19 cellular contexts compared by ENCODE assay signal in genomic region chr20:152131-152530, GRCh38.
"Had no signal": no experiment of that assay in that cellular context is flagged by ENCODE, and none has a peak within 500 bp of the region (broad histone marks: within the 10 kb centered on the region; RNA-seq: fewer than 3 reads in every experiment).

No MANE protein-coding gene starts in this region.

- DNase-seq: KBM-7, NCI-H1092, NCI-H1105 treated with DMSO at 0.1 percent for 48 hours, NCI-H1417 treated with DMSO at 0.1 percent for 48 hours, NCI-H146, NCI-H1694 treated with DMSO at 0.1 percent for 48 hours, NCI-H1930, NCI-H2081, NCI-H2107, NCI-H226, NCI-H446, NCI-H510A, NCI-H524 treated with DMSO at 0.1 percent for 48 hours, NCI-H69, NCI-H774, RPMI8226, SHP77 had no signal

- ATAC-seq: SK-N-SH treated with all-trans-retinoic acid at 6 μM for 48 hours had no signal

- FAIRE-seq: RCC 7860 had no signal
